ENCODE assay signal across 9 cellular contexts in genomic region chr6:32108094-32108627, GRCh38. TPM values are rescaled to one million over a fixed set of nuclear protein-coding genes. Genes with fewer than 3 reads are reported as not detected.
DNase-seq lines count a peak whose midpoint lies in the region; ATAC-seq and TF ChIP-seq lines count a peak whose summit lies in the region.
"Had no signal": no experiment of that assay in that cellular context is flagged by ENCODE, and none has a peak within 500 bp of the region (broad histone marks: within the 10 kb centered on the region; RNA-seq: fewer than 3 reads in every experiment).

No MANE protein-coding gene starts in this region.

- H3K23ac ChIP-seq in mesendoderm (ENCODE audit: low read length), result no peak overlapping the region

- no peak overlapping the region for H4K5ac ChIP-seq in mesendoderm (ENCODE audit: low read length)

- ATAC-seq in WTC11 (peak; percentile 18), heart right ventricle (peak; percentile 56 to 74 (median 68)), HG03039 (IDR thresholded peaks at IDR 0.05; ENCODE audit: unreplicated experiment) (no peak)

- H3K79me2 ChIP-seq in mesendoderm (ENCODE audit: control insufficient read depth, insufficient read depth, low read length), result no peaks in the 10 kb centered on the region

- 0 to 1% methylated on average over 15 of the region's 15 CpGs for WGBS in heart right ventricle, 2 donors
- 3% methylated on average over 14 of the region's 15 CpGs for WGBS in prostate gland
- WGBS in mesendoderm (ENCODE audit: extremely low coverage, insufficient coverage, low lambda C conversion rate), result no CpG with 5 or more reads among the region's 15 CpGs

- no peak overlapping the region for H3K4me2 ChIP-seq in mesendoderm (ENCODE audit: low read length)

- peak overlapping the region; percentile 14 for H3K4me3 Mint-ChIP-seq in WTC11

- no peak for TF ChIP-seq POLR2A in prostate gland (IDR thresholded peaks at IDR 0.05)

- CTCF ChIA-PET in WTC11 (lab: Charles Lee), result interaction anchor here (1.0 to 3.4 kb wide), 9 partner anchors 9 to 62 kb away, joined by 3 to 20 read pairs (median 6); no protein-coding TSS in a partner anchor

- H3K4me3 ChIP-seq in heart right ventricle (peak overlapping the region; percentile 34 to 82 (median 64)), prostate gland (no peak overlapping the region), mesendoderm (ENCODE audit: low read length) (no peak overlapping the region)

- no peak overlapping the region for H3K56ac ChIP-seq in mesendoderm (ENCODE audit: low read length)

- TF ChIP-seq CTCF in WTC11 (IDR thresholded peaks at IDR 0.05), result no peak
- TF ChIP-seq CTCF in heart right ventricle (IDR thresholded peaks at IDR 0.05), result no peak
- TF ChIP-seq CTCF in prostate gland (IDR thresholded peaks at IDR 0.05), result no peak

- H2BK15ac ChIP-seq in mesendoderm (replicated peaks; ENCODE audit: low read depth), result no peak overlapping the region

- peaks cover 26% of the 10 kb centered on the region for H3K27me3 Mint-ChIP-seq in WTC11 (ENCODE audit: low read depth)

- H3K9me3 Mint-ChIP-seq in WTC11, result no peaks in the 10 kb centered on the region

- H2BK5ac ChIP-seq in mesendoderm (ENCODE audit: low read length), result no peak overlapping the region

- H3K9ac ChIP-seq in mesendoderm (ENCODE audit: low read length), result no peak overlapping the region

- peaks cover 20% of the 10 kb centered on the region for H3K4me1 Mint-ChIP-seq in WTC11

- H3K36me3 ChIP-seq in heart right ventricle (peaks cover 0 to 3% (median 0%) of the 10 kb centered on the region in 9 donors), prostate gland (no peaks in the 10 kb centered on the region), mesendoderm (ENCODE audit: control insufficient read depth, insufficient read depth, low read length) (no peaks in the 10 kb centered on the region)

- intact Hi-C loops in heart right ventricle (cut with DNase I) (no loop called here), prostate gland (cut with DNase I) (no loop called here)

- no peaks in the 10 kb centered on the region for H3K79me1 ChIP-seq in mesendoderm (ENCODE audit: low read length)

- H4K8ac ChIP-seq in mesendoderm (ENCODE audit: low read depth, low read length), result no peak overlapping the region

- peak overlapping the region; percentile 80 to 96 (median 90) for H3K27ac ChIP-seq in heart right ventricle
- peak overlapping the region; percentile 32 to 35 for H3K27ac ChIP-seq in prostate gland
- H3K27ac ChIP-seq in mesendoderm (ENCODE audit: low read depth, low read length), result no peak overlapping the region

- POLR2A ChIA-PET in WTC11 (lab: Charles Lee), result interaction anchor here (0.8 kb wide), 1 partner anchor 22 kb away, joined by 4 read pairs; the partner anchor contains the start of gene FKBPL

- H3K36me3 Mint-ChIP-seq in WTC11, result no peaks in the 10 kb centered on the region

- no peak overlapping the region for H3K27ac Mint-ChIP-seq in WTC11

- H3K4ac ChIP-seq in mesendoderm (ENCODE audit: low read depth, low read length), result no peak overlapping the region

- H3K18ac ChIP-seq in mesendoderm (ENCODE audit: low read length), result no peak overlapping the region

- peaks cover 27 to 86% (median 65%) of the 10 kb centered on the region in 9 donors for H3K4me1 ChIP-seq in heart right ventricle
- peaks cover 12% of the 10 kb centered on the region for H3K4me1 ChIP-seq in prostate gland (replicated peaks)
- no peaks in the 10 kb centered on the region for H3K4me1 ChIP-seq in mesendoderm (ENCODE audit: control insufficient read depth, low read depth, low read length)

- H2AK5ac ChIP-seq in mesendoderm (ENCODE audit: low read length), result no peak overlapping the region

- H3K27me3 ChIP-seq in heart right ventricle (peaks cover 0 to 9% (median 0%) of the 10 kb centered on the region in 7 donors), prostate gland (replicated peaks; ENCODE audit: insufficient read depth) (no peaks in the 10 kb centered on the region), mesendoderm (ENCODE audit: insufficient read depth, low read length, poor library complexity) (peaks cover 3% of the 10 kb centered on the region)

- H2BK120ac ChIP-seq in mesendoderm (ENCODE audit: low read depth, low read length), result no peak overlapping the region

- peak; percentile 70 for DNase-seq in EH (ENCODE audit: low read depth)
- DNase-seq in WTC11 (ENCODE audit: low spot score), result no peak
- DNase-seq in heart right ventricle, result peak; percentile 72 to 80
- no peak for DNase-seq in prostate gland (ENCODE audit: low spot score)
- no peak for DNase-seq in hypothalamus (lab: John Stamatoyannopoulos, UW)
- DNase-seq in SK-N-DZ (ENCODE audit: low spot score), result no peak
- no peak for DNase-seq in mesendoderm
- DNase-seq: GDM1 had no signal

- H3K9me3 ChIP-seq in heart right ventricle (no peaks in the 10 kb centered on the region), prostate gland (no peaks in the 10 kb centered on the region)

TF ChIP-seq in WTC11, 78 proteins besides CTCF, POLR2A, EP300 and RAD21:
- TF ChIP-seq ERG (CRISPR knock-in tag; IDR thresholded peaks at IDR 0.05) (no peak), FOXP1 (CRISPR knock-in tag; IDR thresholded peaks at IDR 0.05; ENCODE audit: borderline replicate concordance) (no peak), ZNF416 (CRISPR knock-in tag; IDR thresholded peaks at IDR 0.05) (no peak), ELF4 (CRISPR knock-in tag; IDR thresholded peaks at IDR 0.05; ENCODE audit: low read depth) (no peak), NFYB (CRISPR knock-in tag; conservative IDR thresholded peaks at IDR 0.05; ENCODE audit: low read depth) (no peak), TEAD4 (CRISPR knock-in tag; IDR thresholded peaks at IDR 0.05) (no peak), PRRX2 (CRISPR knock-in tag; IDR thresholded peaks at IDR 0.05) (no peak), E2F5 (CRISPR knock-in tag; IDR thresholded peaks at IDR 0.05) (no peak)
TF ChIP-seq in WTC11: peak in this region for 0.

RNA-seq across cellular contexts. Expression of gene TNXB, which starts 1.0 kb away (rescaled TPM):
- 6.4 to 10.9 TPM (median 9.0 TPM) in 3 replicates for total RNA-seq in WTC11 (2021)
- 100 to 1,000 TPM in 1 of 10 donors, 10 to 100 TPM in 9; 36.2 to 123 (median 61.4) TPM for total RNA-seq in heart right ventricle
- polyA plus RNA-seq in heart right ventricle, result 10 to 100 TPM; 49.0 to 96.7 TPM
- 10 to 100 TPM; 18.5 to 29.1 TPM for total RNA-seq in prostate gland
- 0.24 and 0.39 TPM in 2 replicates for polyA plus RNA-seq in SK-N-DZ (2014; cell fraction: cytosol; rRNA removed)
- polyA plus RNA-seq in SK-N-DZ (2014; cell fraction: nucleus; rRNA removed), result 0.41 and 1.2 TPM in 2 replicates
- 1.1 TPM for polyA plus RNA-seq in mesendoderm (2013, experiment 1 of 2)
- 1.2 TPM for polyA plus RNA-seq in mesendoderm (2013, experiment 2 of 2)

RNA-seq across cellular contexts. Expression of gene ATF6B, which starts 19.9 kb away (rescaled TPM):
- total RNA-seq in WTC11 (2021) (46.1 to 49.1 TPM (median 47.5 TPM) in 3 replicates), heart right ventricle (10 to 100 TPM; 20.1 to 44.4 (median 29.4) TPM), prostate gland (100 to 1,000 TPM in 1 of 2 donors, 10 to 100 TPM in 1; 70.6 to 132 TPM)
- polyA plus RNA-seq in heart right ventricle, result 10 to 100 TPM; 23.4 to 47.0 TPM
- polyA plus RNA-seq in SK-N-DZ (2014; cell fraction: cytosol; rRNA removed), result 30.2 and 31.3 TPM in 2 replicates
- 60.3 and 81.6 TPM in 2 replicates for polyA plus RNA-seq in SK-N-DZ (2014; cell fraction: nucleus; rRNA removed)
- polyA plus RNA-seq in mesendoderm (2013, experiment 1 of 2), result 19.9 TPM
- 20.0 TPM for polyA plus RNA-seq in mesendoderm (2013, experiment 2 of 2)

RNA-seq across cellular contexts. Expression of gene FKBPL, which starts 21.9 kb away (rescaled TPM):
- total RNA-seq in WTC11 (2021), result 8.2 to 9.0 TPM (median 8.4 TPM) in 3 replicates
- 1 to 10 TPM in 8 of 10 donors, under 1 TPM in 2; 0.72 to 3.4 (median 2.2) TPM for total RNA-seq in heart right ventricle
- 1 to 10 TPM; 3.4 to 7.2 TPM for polyA plus RNA-seq in heart right ventricle
- 1 to 10 TPM; 3.6 to 6.9 TPM for total RNA-seq in prostate gland
- 12.6 and 12.9 TPM in 2 replicates for polyA plus RNA-seq in SK-N-DZ (2014; cell fraction: cytosol; rRNA removed)
- 5.5 and 8.7 TPM in 2 replicates for polyA plus RNA-seq in SK-N-DZ (2014; cell fraction: nucleus; rRNA removed)
- 6.1 TPM for polyA plus RNA-seq in mesendoderm (2013, experiment 1 of 2)
- polyA plus RNA-seq in mesendoderm (2013, experiment 2 of 2), result 5.9 TPM

RNA-seq across cellular contexts. Expression of gene PRRT1, which starts 43.6 kb away (rescaled TPM):
- total RNA-seq in WTC11 (2021), result 1.4 to 2.2 TPM (median 1.6 TPM) in 3 replicates
- total RNA-seq in heart right ventricle, result 1 to 10 TPM in 3 of 10 donors, under 1 TPM in 7; 0.17 to 1.4 (median 0.49) TPM
- 1 to 10 TPM; 1.1 to 2.9 TPM for polyA plus RNA-seq in heart right ventricle
- total RNA-seq in prostate gland, result 1 to 10 TPM in 1 of 2 donors, under 1 TPM in 1; 0.64 to 7.2 TPM
- 0.37 TPM in 1 of 2 replicates, not detected in the other for polyA plus RNA-seq in SK-N-DZ (2014; cell fraction: cytosol; rRNA removed)
- 0.25 and 1.9 TPM in 2 replicates for polyA plus RNA-seq in SK-N-DZ (2014; cell fraction: nucleus; rRNA removed)
- 1.4 TPM for polyA plus RNA-seq in mesendoderm (2013, experiment 1 of 2)
- 1.2 TPM for polyA plus RNA-seq in mesendoderm (2013, experiment 2 of 2)

RNA-seq across cellular contexts. Expression of gene PPT2, which starts 45.8 kb away (rescaled TPM):
- total RNA-seq in WTC11 (2021), result 30.0 to 33.8 TPM (median 31.6 TPM) in 3 replicates
- 10 to 100 TPM; 18.0 to 31.8 (median 23.7) TPM for total RNA-seq in heart right ventricle
- polyA plus RNA-seq in heart right ventricle, result 10 to 100 TPM; 16.8 to 17.6 TPM
- 10 to 100 TPM; 18.6 to 32.9 TPM for total RNA-seq in prostate gland
- 37.6 and 39.7 TPM in 2 replicates for polyA plus RNA-seq in SK-N-DZ (2014; cell fraction: cytosol; rRNA removed)
- polyA plus RNA-seq in SK-N-DZ (2014; cell fraction: nucleus; rRNA removed), result 55.2 and 163 TPM in 2 replicates
- 24.5 TPM for polyA plus RNA-seq in mesendoderm (2013, experiment 1 of 2)
- 23.9 TPM for polyA plus RNA-seq in mesendoderm (2013, experiment 2 of 2)

Comparison
In these comparisons a context has a peak if more than half of its experiments do, and no peak if none do; other contexts are left out.
1. DNase-seq: peak in EH (single experiment) and heart right ventricle (2 of 2); none in WTC11 (single experiment), prostate gland (single experiment), hypothalamus (0 of 51), SK-N-DZ (single experiment) and mesendoderm (single experiment).
2. H3K4me3 ChIP-seq: peak in heart right ventricle (10 of 10); none in prostate gland (0 of 2) and mesendoderm (single experiment).